In the genomic region with DNA sequence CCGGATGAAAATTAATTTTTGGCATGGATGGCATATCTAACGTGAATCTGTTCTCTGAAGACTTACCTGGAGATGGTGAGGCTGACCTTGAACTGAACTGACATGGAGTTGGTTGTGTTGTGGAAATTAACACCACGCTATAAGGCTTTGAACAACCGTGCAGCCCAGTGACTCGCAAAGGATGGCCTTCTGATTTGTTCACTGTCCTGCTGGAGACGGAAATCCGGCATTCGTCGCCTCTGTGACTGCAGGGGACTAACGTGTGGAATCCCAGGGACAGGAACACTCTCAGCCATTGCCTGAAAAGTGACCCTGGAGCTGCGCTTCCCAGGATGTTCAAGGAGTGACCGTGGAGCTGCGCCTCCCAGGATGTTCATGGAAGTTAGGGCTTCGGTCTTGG, we compare ENCODE assay signal across 35 cellular contexts.
"Had no signal": no experiment of that assay in that cellular context is flagged by ENCODE, and none has a peak within 500 bp of the region (broad histone marks: within the 10 kb centered on the region; RNA-seq: fewer than 3 reads in every experiment).

No MANE protein-coding gene starts in this region.

- H3K4me2 ChIP-seq: KMS-11 had no signal

- H3K27me3 ChIP-seq: adrenal gland, body of pancreas, breast epithelium had no signal

- H3K9ac ChIP-seq: KMS-11 had no signal

- H3K27ac Mint-ChIP-seq: activated B cell treated with CpG ODN at 0.5 μM for 24 hours; activated CD4-positive, alpha-beta memory T cell treated with anti-CD3 and anti-CD28 coated beads for 36 hours; activated naive CD4-positive, alpha-beta T cell treated with anti-CD3 and anti-CD28 coated beads for 36 hours; activated naive CD4-positive, alpha-beta T cell treated with anti-CD3 and anti-CD28 coated beads, Interleukin-2, amount 50 U/mL, for 72 hours; activated T-helper 1 cell treated with anti-CD3 and anti-CD28 coated beads, Interleukin-12 subunit alpha, Interleukin-12 subunit beta, Interleukin-2, Interleukin-4 antibody, amounts not matched to agents 30 ng/mL and 10 ng/mL and 1 ng/mL, durations not matched to agents 14 hours and 24 hours and 36 hours; T-cell; T-helper 17 cell had no signal

- H3K27ac ChIP-seq: adrenal gland, body of pancreas, breast epithelium, KMS-11, VCaP had no signal

- H3K27me3 Mint-ChIP-seq: activated B cell treated with CpG ODN at 0.5 μM for 24 hours; activated CD4-positive, alpha-beta memory T cell treated with anti-CD3 and anti-CD28 coated beads for 36 hours; T-cell; T-helper 17 cell had no signal

- H3K9me3 Mint-ChIP-seq: activated B cell treated with CpG ODN at 0.5 μM for 24 hours; activated CD4-positive, alpha-beta memory T cell treated with anti-CD3 and anti-CD28 coated beads for 36 hours; activated naive CD4-positive, alpha-beta T cell treated with anti-CD3 and anti-CD28 coated beads for 36 hours; activated naive CD4-positive, alpha-beta T cell treated with anti-CD3 and anti-CD28 coated beads, Interleukin-2, amount 50 U/mL, for 72 hours; activated T-cell treated with anti-CD3 and anti-CD28 coated beads, Interleukin-2, amount 50 U/mL, for 4 hours; activated T-helper 1 cell treated with anti-CD3 and anti-CD28 coated beads, Interleukin-12 subunit alpha, Interleukin-12 subunit beta, Interleukin-2, Interleukin-4 antibody, amounts not matched to agents 30 ng/mL and 10 ng/mL and 1 ng/mL, durations not matched to agents 14 hours and 24 hours and 36 hours; T-cell had no signal

- DNase-seq: activated B cell treated with CpG ODN at 0.5 μM for 24 hours; activated CD4-positive, alpha-beta memory T cell treated with anti-CD3 and anti-CD28 coated beads for 36 hours; activated CD4-positive, alpha-beta T cell treated with anti-CD3 and anti-CD28 coated beads for 4 hours; activated CD4-positive, alpha-beta T cell treated with anti-CD3 and anti-CD28 coated beads, Interleukin-2, amount 50 U/mL, for 1 hour; activated CD4-positive, CD25-positive, alpha-beta regulatory T cell treated with anti-CD3 and anti-CD28 coated beads, Interleukin-2, amount 50 U/mL, for 72 hours; activated CD8-positive, alpha-beta memory T cell treated with anti-CD3 and anti-CD28 coated beads, Interleukin-2, amount 50 U/mL, for 4 hours; activated gamma-delta T cell treated with Interleukin-2 at 50 U/mL for 16 hours; activated naive CD4-positive, alpha-beta T cell treated with anti-CD3 and anti-CD28 coated beads for 36 hours; activated T-cell treated with anti-CD3 and anti-CD28 coated beads for 4 hours; activated T-cell treated with anti-CD3 and anti-CD28 coated beads, Interleukin-2, amount 50 U/mL, for 4 hours; body of pancreas; central memory CD4-positive, alpha-beta T cell; MM.1S; MV-4-11; NCI-H1092; NCI-H1417 treated with DMSO at 0.1 percent for 48 hours; NCI-H187 treated with DMSO at 0.1 percent for 48 hours; NCI-H2081; NCI-H2171 treated with DMSO at 0.1 percent for 48 hours; NCI-H2227 treated with DMSO at 0.1 percent for 48 hours; NCI-H446; NCI-H510A treated with DMSO at 0.1 percent for 48 hours; NCI-H526 treated with DMSO at 0.1 percent for 48 hours; SIG-M5; T-cell; T-helper 17 cell; T-helper 9 cell had no signal

- H3K4me3 ChIP-seq: adrenal gland, body of pancreas, breast epithelium had no signal

- FAIRE-seq: astrocyte had no signal

- H3K4me1 Mint-ChIP-seq: activated B cell treated with CpG ODN at 0.5 μM for 24 hours had no signal

- ATAC-seq: activated naive CD4-positive, alpha-beta T cell treated with anti-CD3 and anti-CD28 coated beads, Interleukin-2, amount 50 U/mL, for 72 hours; activated T-cell treated with anti-CD3 and anti-CD28 coated beads, Interleukin-2, amount 50 U/mL, for 4 hours; body of pancreas; Panc1; T-cell; T-helper 17 cell had no signal

- H3K4me1 ChIP-seq: adrenal gland, breast epithelium had no signal

- H3K4me3 Mint-ChIP-seq: activated B cell treated with CpG ODN at 0.5 μM for 24 hours; activated CD4-positive, alpha-beta memory T cell treated with anti-CD3 and anti-CD28 coated beads for 36 hours; activated naive CD4-positive, alpha-beta T cell treated with anti-CD3 and anti-CD28 coated beads for 36 hours; activated T-cell treated with anti-CD3 and anti-CD28 coated beads, Interleukin-2, amount 50 U/mL, for 4 hours; activated T-helper 1 cell treated with anti-CD3 and anti-CD28 coated beads, Interleukin-12 subunit alpha, Interleukin-12 subunit beta, Interleukin-2, Interleukin-4 antibody, amounts not matched to agents 30 ng/mL and 10 ng/mL and 1 ng/mL, durations not matched to agents 14 hours and 24 hours and 36 hours; T-cell; T-helper 17 cell had no signal

- H3K9me3 ChIP-seq: adrenal gland, body of pancreas, breast epithelium had no signal

- H3K36me3 ChIP-seq: adrenal gland, breast epithelium had no signal
